In the genomic region with DNA sequence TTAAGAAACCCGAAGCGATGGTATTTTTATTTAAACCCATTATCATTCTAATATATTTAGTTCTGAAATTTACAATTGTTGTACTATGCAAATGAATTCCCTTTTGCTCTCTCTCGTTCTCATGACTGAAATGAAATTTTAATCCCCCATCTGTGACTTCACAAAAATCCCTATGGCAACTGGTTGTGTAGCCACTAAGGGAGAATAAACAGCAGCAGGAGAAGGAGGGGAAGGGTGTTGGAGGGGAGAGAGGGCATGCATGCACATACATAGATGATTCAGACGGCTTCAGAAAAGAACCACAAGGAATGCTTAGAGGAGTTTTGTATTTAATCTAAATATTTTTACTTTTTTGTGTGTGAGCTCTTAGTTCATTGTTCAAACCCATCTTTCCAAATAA, we compare ENCODE assay signal across 21 cellular contexts. TPM values are rescaled to one million over a fixed set of nuclear protein-coding genes. Genes with fewer than 3 reads are reported as not detected.
DNase-seq lines count a peak whose midpoint lies in the region; ATAC-seq and TF ChIP-seq lines count a peak whose summit lies in the region.
"Had no signal": no experiment of that assay in that cellular context is flagged by ENCODE, and none has a peak within 500 bp of the region (broad histone marks: within the 10 kb centered on the region; RNA-seq: fewer than 3 reads in every experiment).

No MANE protein-coding gene starts in this region.

- H3K27me3 Mint-ChIP-seq in T-cell: no peaks in the 10 kb centered on the region
- H3K27me3 Mint-ChIP-seq: activated T-helper 17 cell treated with anti-CD3 and anti-CD28 coated beads, Interleukin-2, amount 50 U/mL, for 72 hours had no signal

- H3K79me2 ChIP-seq in fibroblast of lung (ENCODE audit: control insufficient read depth, insufficient read depth, low read length): no peaks in the 10 kb centered on the region

- H3K4me2 ChIP-seq in fibroblast of lung (ENCODE audit: extremely low read depth, insufficient read depth, low read length): no peak overlapping the region

- H2AFZ ChIP-seq in fibroblast of lung (ENCODE audit: low read length): no peak overlapping the region

- H3K9me3 Mint-ChIP-seq in T-cell: peaks cover 0 to 7% (median 0%) of the 10 kb centered on the region in 3 donors
- H3K9me3 Mint-ChIP-seq: activated T-helper 17 cell treated with anti-CD3 and anti-CD28 coated beads, Interleukin-2, amount 50 U/mL, for 72 hours had no signal

- no peak for TF ChIP-seq CTCF in fibroblast of lung (conservative IDR thresholded peaks at IDR 0.05 in 1 of 2, IDR thresholded peaks at IDR 0.05 in 1 of 2; ENCODE audit: low read depth in 1 of 2, low read length in 2 of 2)

- no peak overlapping the region for H3K27ac Mint-ChIP-seq in T-cell
- H3K27ac Mint-ChIP-seq: activated T-helper 17 cell treated with anti-CD3 and anti-CD28 coated beads, Interleukin-2, amount 50 U/mL, for 72 hours had no signal

- ATAC-seq in T-cell (replicated peaks in 1 of 4): no peak
- ATAC-seq: activated T-helper 17 cell treated with anti-CD3 and anti-CD28 coated beads, Interleukin-2, amount 50 U/mL, for 72 hours had no signal

- CTCF ChIA-PET in T-cell (lab: Charles Lee): interaction anchor here in 1 of 2 donors (1.5 kb wide), 1 partner anchor 19 kb away, joined by 4 read pairs; no protein-coding TSS in a partner anchor

- H3K27ac ChIP-seq in fibroblast of lung (ENCODE audit: insufficient read depth, low read length): no peak overlapping the region
- H3K27ac ChIP-seq: 22Rv1, C4-2B, right atrium auricular region, SJCRH30, tibial artery had no signal

- no peak overlapping the region for H3K9ac ChIP-seq in fibroblast of lung (ENCODE audit: insufficient read depth, low read length)

- no peaks in the 10 kb centered on the region for H3K9me3 ChIP-seq in fibroblast of lung (ENCODE audit: control insufficient read depth, insufficient read depth, low read depth, low read length)

- H3K4me1 ChIP-seq in fibroblast of lung (ENCODE audit: control insufficient read depth, extremely low read depth, insufficient read depth, low read length): no peaks in the 10 kb centered on the region
- H3K4me1 ChIP-seq: right atrium auricular region, SJCRH30, tibial artery had no signal

- H3K4me1 Mint-ChIP-seq in T-cell: no peaks in the 10 kb centered on the region
- H3K4me1 Mint-ChIP-seq: activated T-helper 17 cell treated with anti-CD3 and anti-CD28 coated beads, Interleukin-2, amount 50 U/mL, for 72 hours; central memory CD8-positive, alpha-beta T cell had no signal

- DNase-seq in DMS 273 (lab: John Stamatoyannopoulos, UW; ENCODE audit: unreplicated experiment) (peak; percentile 4), DMS 273 treated with DMSO at 0.1 percent for 48 hours (lab: John Stamatoyannopoulos, UW) (no peak), RPMI7951 (ENCODE audit: low read depth) (peak; percentile 2), fibroblast of lung (ENCODE audit: low read depth in 2 of 2) (peak; percentile 20 to 55), renal cortical epithelial cell (ENCODE audit: low read depth) (peak; percentile 27), T-cell (no peak), NCI-H69 (lab: John Stamatoyannopoulos, UW) (no peak), NCI-H1417 (lab: John Stamatoyannopoulos, UW) (no peak)
- DNase-seq: DMS79; effector memory CD4-positive, alpha-beta T cell; GOT3; hypothalamus; NCI-H510A; stimulated activated naive CD4-positive, alpha-beta T cell; tibial artery had no signal

- H3K36me3 Mint-ChIP-seq in T-cell: peaks cover under 1% of the 10 kb centered on the region

- no peak overlapping the region for H3K4me3 Mint-ChIP-seq in T-cell
- H3K4me3 Mint-ChIP-seq: activated T-helper 17 cell treated with anti-CD3 and anti-CD28 coated beads, Interleukin-2, amount 50 U/mL, for 72 hours; central memory CD8-positive, alpha-beta T cell had no signal

- POLR2A ChIA-PET in T-cell (lab: Charles Lee): no interaction called here

- H4K20me1 ChIP-seq in fibroblast of lung (ENCODE audit: control insufficient read depth, extremely low read depth, insufficient read depth, low read length): no peaks in the 10 kb centered on the region

- H3K27me3 ChIP-seq in fibroblast of lung (ENCODE audit: control insufficient read depth, insufficient read depth, low read length): no peaks in the 10 kb centered on the region
- H3K27me3 ChIP-seq: right atrium auricular region, SJCRH30, tibial artery had no signal

- no peak overlapping the region for H3K4me3 ChIP-seq in fibroblast of lung (replicated peaks in 1 of 4; ENCODE audit: control extremely low read depth in 1 of 4, insufficient read depth in 1 of 4, low read depth in 3 of 4, low read length in 4 of 4)
- H3K4me3 ChIP-seq: right atrium auricular region, SJCRH30, tibial artery had no signal

- H3K36me3 ChIP-seq in fibroblast of lung (ENCODE audit: control insufficient read depth, insufficient read depth, low read length): no peaks in the 10 kb centered on the region
- H3K36me3 ChIP-seq: right atrium auricular region, SJCRH30, tibial artery had no signal

RNA-seq across cellular contexts. Expression of a gene that starts 36.8 kb away (rescaled TPM):
- 46.0 and 49.3 TPM in 2 replicates for total RNA-seq in RPMI7951 (2014; rRNA removed; shearing (Covaris generic))
- 25.7 and 27.4 TPM in 2 replicates for total RNA-seq in fibroblast of lung
- 10.8 and 25.7 TPM in 2 replicates for polyA plus RNA-seq in fibroblast of lung
- 4.5 and 14.7 TPM in 2 replicates for polyA plus RNA-seq in fibroblast of lung (2012)
- 16.3 and 30.7 TPM in 2 replicates for polyA minus RNA-seq in fibroblast of lung (ENCODE audit: low replicate concordance)
- total RNA-seq in renal cortical epithelial cell: 12.3 and 38.4 TPM in 2 replicates
- 1 to 10 TPM in 1 of 5 donors, under 1 TPM in 4; 0.30 to 1.5 (median 0.59) TPM for total RNA-seq in T-cell

Comparison
In these comparisons a context has a peak if more than half of its experiments do, and no peak if none do; other contexts are left out.
1. DNase-seq: peak in DMS 273 (single experiment), RPMI7951 (single experiment), fibroblast of lung (2 of 2) and renal cortical epithelial cell (single experiment); none in DMS 273 treated with DMSO at 0.1 percent for 48 hours (single experiment), T-cell (0 of 34), NCI-H69 (single experiment) and NCI-H1417 (0 of 3).